In the genomic region with DNA sequence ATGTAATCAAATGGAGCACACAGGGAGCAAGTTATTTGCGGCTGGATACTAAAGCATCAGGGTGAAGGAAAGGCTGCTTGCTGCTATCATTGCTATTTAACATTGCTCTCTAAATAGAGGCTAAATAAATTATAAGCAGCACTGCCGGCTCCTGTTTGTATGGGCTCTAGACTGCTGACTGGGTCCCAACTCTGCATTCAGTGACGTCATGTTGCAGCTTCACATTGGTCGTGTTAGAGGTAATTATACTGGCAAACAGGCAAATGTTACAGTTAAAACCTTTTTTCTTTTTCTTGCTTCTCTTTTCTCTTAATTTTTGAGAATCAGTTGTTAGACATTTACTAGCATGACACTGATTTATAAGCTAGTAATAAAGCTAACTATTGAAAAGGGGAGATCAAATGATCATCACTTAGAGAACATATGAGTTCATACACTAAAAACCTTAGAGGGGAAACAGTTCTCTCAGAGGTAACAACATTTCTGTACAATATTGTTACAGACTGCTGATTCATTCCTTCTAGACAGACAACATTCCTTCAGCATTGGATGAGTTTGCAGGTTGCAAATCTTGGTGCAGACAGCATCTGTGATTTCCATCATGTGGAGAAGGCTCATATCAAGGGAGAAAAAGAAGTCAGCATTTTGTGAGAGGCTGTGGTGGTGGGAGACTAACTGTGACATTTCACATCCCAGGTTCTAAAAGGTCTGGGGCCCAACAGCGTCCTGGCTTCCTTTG, we compare ENCODE assay signal across 21 cellular contexts. TPM values are rescaled to one million over a fixed set of nuclear protein-coding genes. Genes with fewer than 3 reads are reported as not detected.
"Had no signal": no experiment of that assay in that cellular context is flagged by ENCODE, and none has a peak within 500 bp of the region (broad histone marks: within the 10 kb centered on the region; RNA-seq: fewer than 3 reads in every experiment).

No MANE protein-coding gene starts in this region.

- H3K4me3 ChIP-seq: gastroesophageal sphincter, heart left ventricle, tibial artery had no signal

- H3K9me3 ChIP-seq: gastroesophageal sphincter, heart left ventricle, tibial artery had no signal

- H3K4me3 Mint-ChIP-seq: activated T-cell treated with anti-CD3 and anti-CD28 coated beads, Interleukin-2, amount 50 U/mL, for 72 hours; naive thymus-derived CD8-positive, alpha-beta T cell had no signal

- H3K36me3 ChIP-seq: gastroesophageal sphincter, heart left ventricle, tibial artery, WERI-Rb-1 had no signal

- H3K9me3 Mint-ChIP-seq: activated T-cell treated with anti-CD3 and anti-CD28 coated beads, Interleukin-2, amount 50 U/mL, for 72 hours had no signal

- H3K27ac ChIP-seq: gastroesophageal sphincter, heart left ventricle, tibial artery, WERI-Rb-1 had no signal

- H3K27ac Mint-ChIP-seq: activated T-cell treated with anti-CD3 and anti-CD28 coated beads, Interleukin-2, amount 50 U/mL, for 72 hours; naive thymus-derived CD8-positive, alpha-beta T cell had no signal

- H3K4me1 Mint-ChIP-seq: naive thymus-derived CD8-positive, alpha-beta T cell had no signal

- DNase-seq: activated CD4-positive, alpha-beta T cell treated with anti-CD3 and anti-CD28 coated beads, Interleukin-2, amount 50 U/mL, for 4 hours; activated effector memory CD4-positive, alpha-beta T cell treated with anti-CD3 and anti-CD28 coated beads, Interleukin-2, amount 50 U/mL, for 16 hours; activated naive CD4-positive, alpha-beta T cell treated with anti-CD3 and anti-CD28 coated beads, Interleukin-2, amount 50 U/mL, for 16 hours; activated T-cell treated with anti-CD3 and anti-CD28 coated beads, Interleukin-2, amount 50 U/mL, for 72 hours; heart left ventricle; mesendoderm; naive thymus-derived CD8-positive, alpha-beta T cell; occipital lobe; stimulated activated CD4-positive, alpha-beta T cell treated with anti-CD3 and anti-CD28 coated beads, Interleukin-2, amount 100 ng/mL, for 24 hours; stimulated activated naive CD8-positive, alpha-beta T cell treated with anti-CD3 and anti-CD28 coated beads, Interleukin-15, Interleukin-2, amounts not matched to agents 100 U/mL and 50 U/mL, for 24 hours; tibial artery; WERI-Rb-1 had no signal

- H3K4me1 ChIP-seq: gastroesophageal sphincter, tibial artery had no signal

- H3K36me3 Mint-ChIP-seq: naive thymus-derived CD8-positive, alpha-beta T cell had no signal

RNA-seq across cellular contexts. Expression of a gene that starts 15.9 kb away (rescaled TPM):
- total RNA-seq: activated CD8-positive, alpha-beta memory T cell treated with anti-CD3 and anti-CD28 coated beads for 36 hours; activated T-cell treated with anti-CD3 and anti-CD28 coated beads, Interleukin-2, amount 50 U/mL, for 72 hours; dermis microvascular lymphatic vessel endothelial cell; epithelial cell of proximal tubule; gastroesophageal sphincter; liver; naive thymus-derived CD8-positive, alpha-beta T cell; occipital lobe; posterior vena cava; T-helper 2 cell treated with Interferon-gamma antibody and Interleukin-4, amounts not matched to agents 100 ng/mL and 5 ng/mL, for 36 hours had no signal
- polyA plus RNA-seq: adipose tissue; heart left ventricle; liver; naive thymus-derived CD8-positive, alpha-beta T cell; urinary bladder had no signal
